ENCODE assay signal across 9 cellular contexts in the genomic region with DNA sequence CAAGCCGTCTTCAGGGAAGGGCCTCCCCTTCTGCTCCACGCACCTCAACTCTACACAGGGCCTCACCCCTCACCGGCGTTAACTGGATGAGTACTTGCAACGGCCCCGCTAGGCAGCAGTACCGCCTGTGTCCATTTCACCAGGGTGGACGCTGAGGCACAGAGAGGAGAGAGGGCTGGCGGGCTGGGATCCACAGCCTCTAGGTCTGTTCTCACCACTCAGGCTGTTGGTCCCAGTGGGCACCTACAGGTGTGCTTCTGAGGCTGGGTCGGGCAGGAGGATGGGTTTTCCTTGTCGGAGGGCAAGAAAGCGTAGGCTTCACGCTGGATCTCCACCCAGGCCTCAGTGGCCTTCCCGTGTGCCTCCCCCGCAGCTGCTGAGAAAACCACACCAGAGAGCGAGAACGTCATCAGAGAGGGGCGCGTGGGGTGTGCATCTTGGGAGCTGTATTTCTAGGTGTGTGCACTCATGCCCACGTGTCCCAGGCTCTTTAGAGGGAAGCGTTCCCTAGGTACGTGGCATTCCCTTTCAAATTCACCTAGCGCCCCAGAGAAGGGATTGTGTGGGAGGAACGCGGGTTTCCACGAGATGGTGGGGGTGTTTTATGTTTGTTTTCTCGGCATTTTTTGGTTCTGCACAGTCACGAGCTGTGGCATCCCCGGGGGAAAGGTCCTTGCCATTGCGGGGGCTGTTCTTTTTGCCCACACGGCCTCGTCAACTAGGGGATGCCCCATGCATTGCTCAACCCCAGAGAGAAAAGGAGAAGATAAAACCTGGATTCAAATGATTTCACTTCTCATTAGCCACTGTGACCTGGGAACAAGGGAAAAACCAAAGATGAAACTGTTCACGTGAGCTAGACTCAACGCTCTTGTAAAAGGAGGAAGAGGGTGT.
DNase-seq lines count a peak whose midpoint lies in the region; ATAC-seq and TF ChIP-seq lines count a peak whose summit lies in the region.
"Had no signal": no experiment of that assay in that cellular context is flagged by ENCODE, and none has a peak within 500 bp of the region (broad histone marks: within the 10 kb centered on the region; RNA-seq: fewer than 3 reads in every experiment).

No MANE protein-coding gene starts in this region.

- H3K4me1 Mint-ChIP-seq in activated naive CD8-positive, alpha-beta T cell treated with anti-CD3 and anti-CD28 coated beads, Interleukin-2, amount 50 U/mL, for 24 hours = peaks cover 52% of the 10 kb centered on the region

- ATAC-seq in HG03060 (IDR thresholded peaks at IDR 0.05; ENCODE audit: low read depth, unreplicated experiment) (peak; percentile 29), omental fat pad (ENCODE audit: low FRiP score) (no peak)
- ATAC-seq in activated naive CD8-positive, alpha-beta T cell treated with anti-CD3 and anti-CD28 coated beads, Interleukin-2, amount 50 U/mL, for 24 hours = peak; percentile 59

- H3K4me3 ChIP-seq in suprapubic skin = no peak overlapping the region

- TF ChIP-seq POLR2A in GM15510 (IDR thresholded peaks at IDR 0.05; ENCODE audit: borderline replicate concordance, extremely low read depth, insufficient read length) (peak; percentile 50), suprapubic skin (IDR thresholded peaks at IDR 0.05) (no peak)

- TF ChIP-seq EP300 in suprapubic skin (IDR thresholded peaks at IDR 0.05) = no peak

- peaks cover 9% of the 10 kb centered on the region for H3K4me1 ChIP-seq in suprapubic skin

- H3K27ac Mint-ChIP-seq in activated naive CD8-positive, alpha-beta T cell treated with anti-CD3 and anti-CD28 coated beads, Interleukin-2, amount 50 U/mL, for 24 hours = peak overlapping the region; percentile 61

- H3K27me3 Mint-ChIP-seq in activated naive CD8-positive, alpha-beta T cell treated with anti-CD3 and anti-CD28 coated beads, Interleukin-2, amount 50 U/mL, for 24 hours = peaks cover 9% of the 10 kb centered on the region

- WGBS in suprapubic skin = 79% methylated on average over 31 of the region's 34 CpGs

- DNase-seq in activated naive CD8-positive, alpha-beta T cell treated with anti-CD3 and anti-CD28 coated beads, Interleukin-2, amount 50 U/mL, for 24 hours = peak; percentile 60
- peak; percentile 24 to 64 for DNase-seq in stimulated activated CD4-positive, alpha-beta T cell treated with anti-CD3 and anti-CD28 coated beads, Interleukin-4, amount 100 ng/mL, for 4 hours
- DNase-seq in suprapubic skin (ENCODE audit: low spot score in 2 of 2) = no peak
- DNase-seq in omental fat pad (ENCODE audit: low spot score) = no peak
- no peak for DNase-seq in activated gamma-delta T cell (lab: John Stamatoyannopoulos, UW)
- DNase-seq in NCI-H510A treated with DMSO at 0.1 percent for 48 hours (lab: John Stamatoyannopoulos, UW) = no peak

- no peaks in the 10 kb centered on the region for H3K27me3 ChIP-seq in suprapubic skin

- no peak overlapping the region for H3K27ac ChIP-seq in suprapubic skin

- peak overlapping the region; percentile 61 for H3K4me3 Mint-ChIP-seq in activated naive CD8-positive, alpha-beta T cell treated with anti-CD3 and anti-CD28 coated beads, Interleukin-2, amount 50 U/mL, for 24 hours
- H3K4me3 Mint-ChIP-seq: neural crest cell had no signal

- no peaks in the 10 kb centered on the region for H3K9me3 ChIP-seq in suprapubic skin

- H3K36me3 ChIP-seq in suprapubic skin = no peaks in the 10 kb centered on the region

- TF ChIP-seq CTCF in suprapubic skin (IDR thresholded peaks at IDR 0.05) (no peak), omental fat pad (IDR thresholded peaks at IDR 0.05) (no peak)

- no peaks in the 10 kb centered on the region for H3K36me3 Mint-ChIP-seq in activated naive CD8-positive, alpha-beta T cell treated with anti-CD3 and anti-CD28 coated beads, Interleukin-2, amount 50 U/mL, for 24 hours (ENCODE audit: low read depth)

- no peaks in the 10 kb centered on the region for H3K9me3 Mint-ChIP-seq in activated naive CD8-positive, alpha-beta T cell treated with anti-CD3 and anti-CD28 coated beads, Interleukin-2, amount 50 U/mL, for 24 hours
- H3K9me3 Mint-ChIP-seq: neural crest cell had no signal

Comparison
In these comparisons a context has a peak if more than half of its experiments do, and no peak if none do; other contexts are left out.
1. DNase-seq: peak in activated naive CD8-positive, alpha-beta T cell treated with anti-CD3 and anti-CD28 coated beads, Interleukin-2, amount 50 U/mL, for 24 hours (single experiment) and stimulated activated CD4-positive, alpha-beta T cell treated with anti-CD3 and anti-CD28 coated beads, Interleukin-4, amount 100 ng/mL, for 4 hours (2 of 2); none in suprapubic skin (0 of 2), omental fat pad (single experiment), activated gamma-delta T cell (single experiment) and NCI-H510A treated with DMSO at 0.1 percent for 48 hours (single experiment).